In the genomic region with DNA sequence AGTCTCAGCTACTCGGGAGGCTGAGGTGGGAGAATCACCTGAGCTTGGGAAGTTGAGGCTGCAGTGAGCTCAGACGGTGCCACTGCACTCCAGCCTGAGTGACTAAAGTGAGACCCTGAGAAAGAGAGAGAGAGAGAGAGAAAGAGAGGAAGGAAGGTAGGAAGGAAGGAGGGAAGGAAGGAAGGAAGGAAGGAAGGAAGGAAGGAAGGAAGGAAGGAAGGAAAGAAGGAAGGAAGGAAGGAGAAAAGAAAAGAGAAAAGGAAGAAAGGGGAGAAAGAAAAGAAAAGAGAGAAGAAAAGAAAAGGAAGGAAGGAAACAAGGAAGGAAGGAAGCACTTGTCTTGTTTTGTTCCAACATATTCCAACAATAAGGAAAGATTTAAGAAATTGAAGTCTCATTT, we compare ENCODE assay signal across 24 cellular contexts. TPM values are rescaled to one million over a fixed set of nuclear protein-coding genes. Genes with fewer than 3 reads are reported as not detected.
DNase-seq lines count a peak whose midpoint lies in the region; ATAC-seq, FAIRE-seq and TF ChIP-seq lines count a peak whose summit lies in the region.
"Had no signal": no experiment of that assay in that cellular context is flagged by ENCODE, and none has a peak within 500 bp of the region (broad histone marks: within the 10 kb centered on the region; RNA-seq: fewer than 3 reads in every experiment).

No MANE protein-coding gene starts in this region.

- H3K56ac ChIP-seq in mesendoderm (ENCODE audit: low read length) = no peak overlapping the region

- DNase-seq in HepG2 (ENCODE audit: low spot score) = no peak
- no peak for DNase-seq in right lobe of liver
- DNase-seq in HFFc6 = no peak
- DNase-seq in mesendoderm = no peak
- DNase-seq in foreskin melanocyte = no peak
- no peak for DNase-seq in left ventricle myocardium superior
- DNase-seq: ACHN; AML-193; BE2C; Caco-2; CD4-positive, CD25-positive, alpha-beta regulatory T cell; CD8-positive, alpha-beta T cell; DMS153; DND-41; GOT3 had no signal

- H3K27me3 Mint-ChIP-seq in HFFc6 (ENCODE audit: insufficient read depth) = no peaks in the 10 kb centered on the region

- H3K27ac ChIP-seq in HepG2 (ENCODE audit: extremely low read length, insufficient read depth, low read length) (no peak overlapping the region), right lobe of liver (no peak overlapping the region), mesendoderm (ENCODE audit: low read depth, low read length) (no peak overlapping the region)
- H3K27ac ChIP-seq: 22Rv1; BLaER1 treated with 17β-estradiol and CSF1 and Interleukin-3, amounts not matched to agents 10 nM and 100 nM had no signal

- H3K4me2 ChIP-seq in HepG2 (ENCODE audit: low read depth, low read length) (no peak overlapping the region), mesendoderm (ENCODE audit: low read length) (no peak overlapping the region)
- H3K4me2 ChIP-seq: BLaER1 treated with 17β-estradiol and CSF1 and Interleukin-3, amounts not matched to agents 10 nM and 100 nM had no signal

- H3K27me3 ChIP-seq in HepG2 (ENCODE audit: control insufficient read depth in 1 of 2, insufficient read depth in 2 of 2, low read length in 2 of 2) (no peaks in the 10 kb centered on the region), right lobe of liver (no peaks in the 10 kb centered on the region), mesendoderm (ENCODE audit: insufficient read depth, low read length, poor library complexity) (no peaks in the 10 kb centered on the region)
- H3K27me3 ChIP-seq: BE2C; BLaER1 treated with 17β-estradiol and CSF1 and Interleukin-3, amounts not matched to agents 10 nM and 100 nM had no signal

- WGBS in HepG2 (ENCODE audit: low lambda C conversion rate) = 2% methylated on average over 2 of the region's 2 CpGs
- 69% methylated on average over 2 of the region's 2 CpGs for WGBS in right lobe of liver (ENCODE audit: insufficient coverage, low coverage, low lambda C conversion rate, missing lambda C conversion rate)
- no CpG with 5 or more reads among the region's 2 CpGs for WGBS in mesendoderm (ENCODE audit: extremely low coverage, insufficient coverage, low lambda C conversion rate)

- ATAC-seq in HepG2 = no peak
- no peak for ATAC-seq in right lobe of liver
- ATAC-seq in left ventricle myocardium superior = no peak
- ATAC-seq in HG03432 (IDR thresholded peaks at IDR 0.05; ENCODE audit: unreplicated experiment) = no peak
- ATAC-seq in GM21515 (IDR thresholded peaks at IDR 0.05; ENCODE audit: unreplicated experiment) = no peak
- ATAC-seq: CD8-positive, alpha-beta T cell had no signal

- no peaks in the 10 kb centered on the region for H3K36me3 Mint-ChIP-seq in HFFc6 (ENCODE audit: low read depth)
- H3K36me3 Mint-ChIP-seq: CD8-positive, alpha-beta T cell had no signal

- TF ChIP-seq RAD21 in HepG2 (CRISPR knock-in tag; IDR thresholded peaks at IDR 0.05) = no peak

- peak overlapping the region; percentile 52 for H3K4ac ChIP-seq in mesendoderm (ENCODE audit: low read depth, low read length)

- no peak overlapping the region for H2BK120ac ChIP-seq in mesendoderm (ENCODE audit: low read depth, low read length)

- no peak overlapping the region for H2BK15ac ChIP-seq in mesendoderm (replicated peaks; ENCODE audit: low read depth)

- intact Hi-C loops in HepG2 (cut with micrococcal nuclease; ENCODE audit: unreplicated experiment) = no loop called here
- intact Hi-C loops in right lobe of liver (cut with DNase I) = no loop called here
- intact Hi-C loops in left ventricle myocardium superior (cut with micrococcal nuclease) = no loop called here

- POLR2A ChIA-PET in HepG2 (lab: Yijun Ruan, JAX) = no interaction called here

- no peak overlapping the region for H2AFZ ChIP-seq in HepG2 (ENCODE audit: low read length)

- no peak overlapping the region for H2AK5ac ChIP-seq in mesendoderm (ENCODE audit: low read length)

- H3K9me3 ChIP-seq in HepG2 (ENCODE audit: low read length) (no peaks in the 10 kb centered on the region), right lobe of liver (no peaks in the 10 kb centered on the region)
- H3K9me3 ChIP-seq: BE2C; BLaER1 treated with 17β-estradiol and CSF1 and Interleukin-3, amounts not matched to agents 10 nM and 100 nM; Caco-2; HAP-1 had no signal

- CTCF ChIA-PET in HepG2 (lab: Yijun Ruan, JAX; ENCODE audit: low intra/inter-chr PET ratio, low total read pairs) = no interaction called here

- in situ Hi-C loops in HepG2 (cut with HindIII; ENCODE audit: extremely low pct_ligation_motif_present, low pct_unique_long_range_greater_than_20kb) = no loop called here

- TF ChIP-seq EP300 in HepG2 (IDR thresholded peaks at IDR 0.05; ENCODE audit: low read depth in 2 of 2, low read length in 2 of 2) = no peak
- TF ChIP-seq EP300 in HepG2 (CRISPR knock-in tag; IDR thresholded peaks at IDR 0.05; ENCODE audit: borderline replicate concordance) = no peak

- no peak overlapping the region for H4K8ac ChIP-seq in mesendoderm (ENCODE audit: low read depth, low read length)

- H3K9me3 Mint-ChIP-seq in HFFc6 = no peaks in the 10 kb centered on the region
- H3K9me3 Mint-ChIP-seq: CD8-positive, alpha-beta T cell had no signal

- no peak overlapping the region for H4K5ac ChIP-seq in mesendoderm (ENCODE audit: low read length)

- no peak overlapping the region for H3K18ac ChIP-seq in mesendoderm (ENCODE audit: low read length)

- no peak overlapping the region for H3K9ac ChIP-seq in HepG2 (ENCODE audit: insufficient read depth, low read depth, low read length)
- H3K9ac ChIP-seq in mesendoderm (ENCODE audit: low read length) = no peak overlapping the region
- H3K9ac ChIP-seq: BLaER1 treated with 17β-estradiol and CSF1 and Interleukin-3, amounts not matched to agents 10 nM and 100 nM had no signal

- TF ChIP-seq CTCF in HepG2 (CRISPR knock-in tag; IDR thresholded peaks at IDR 0.05) (no peak), right lobe of liver (IDR thresholded peaks at IDR 0.05) (no peak), HFFc6 (IDR thresholded peaks at IDR 0.05) (no peak)

- H3K4me1 Mint-ChIP-seq in HFFc6 (ENCODE audit: low read depth) = peaks cover 25% of the 10 kb centered on the region
- H3K4me1 Mint-ChIP-seq: CD4-positive, CD25-positive, alpha-beta regulatory T cell had no signal

- no TSS peak for BruUV-seq in HepG2 (replicated peaks; lab: Mats Ljungman, UMichigan)

- no peak for FAIRE-seq in HepG2 (lab: Jason Lieb, UNC)
- FAIRE-seq: A204.1, G401.6, GM12892, H54 had no signal

- H3K27ac Mint-ChIP-seq in HFFc6 = peak overlapping the region; percentile 21; the same call in 1 of the 2 replicates
- H3K27ac Mint-ChIP-seq: CD4-positive, CD25-positive, alpha-beta regulatory T cell; CD8-positive, alpha-beta T cell had no signal

- H3K4me3 ChIP-seq in HepG2 (replicated peaks in 1 of 3; ENCODE audit: insufficient read depth in 1 of 3, low read depth in 2 of 3, low read length in 3 of 3) (no peak overlapping the region), right lobe of liver (no peak overlapping the region), mesendoderm (ENCODE audit: low read length) (no peak overlapping the region)
- H3K4me3 ChIP-seq: BLaER1 treated with 17β-estradiol and CSF1 and Interleukin-3, amounts not matched to agents 10 nM and 100 nM; HAP-1 had no signal

- no peak for TF ChIP-seq POLR2A in HepG2 (IDR thresholded peaks at IDR 0.05; ENCODE audit: insufficient read depth in 1 of 2, low read depth in 2 of 2, low read length in 2 of 2)
- TF ChIP-seq POLR2A in right lobe of liver (IDR thresholded peaks at IDR 0.05) = no peak

- H3K36me3 ChIP-seq in HepG2 (replicated peaks in 1 of 2; ENCODE audit: control insufficient read depth in 1 of 2, insufficient read depth in 2 of 2, low read length in 2 of 2) = no peaks in the 10 kb centered on the region
- H3K36me3 ChIP-seq in right lobe of liver = no peaks in the 10 kb centered on the region
- no peaks in the 10 kb centered on the region for H3K36me3 ChIP-seq in mesendoderm (ENCODE audit: control insufficient read depth, insufficient read depth, low read length)
- H3K36me3 ChIP-seq: BE2C; BLaER1 treated with 17β-estradiol and CSF1 and Interleukin-3, amounts not matched to agents 10 nM and 100 nM; HAP-1 had no signal

- H3K4me3 Mint-ChIP-seq in HFFc6 = no peak overlapping the region
- H3K4me3 Mint-ChIP-seq: CD4-positive, CD25-positive, alpha-beta regulatory T cell; CD8-positive, alpha-beta T cell had no signal

- H3K4me1 ChIP-seq in HepG2 (ENCODE audit: insufficient read depth, low read length) (no peaks in the 10 kb centered on the region), right lobe of liver (no peaks in the 10 kb centered on the region), mesendoderm (ENCODE audit: control insufficient read depth, low read depth, low read length) (peaks cover 2% of the 10 kb centered on the region)
- H3K4me1 ChIP-seq: BE2C; BLaER1 treated with 17β-estradiol and CSF1 and Interleukin-3, amounts not matched to agents 10 nM and 100 nM; Caco-2 had no signal

- H3K23ac ChIP-seq in mesendoderm (ENCODE audit: low read length) = no peak overlapping the region

- no peaks in the 10 kb centered on the region for H4K20me1 ChIP-seq in HepG2 (ENCODE audit: insufficient read depth, low read length)
- H4K20me1 ChIP-seq: BLaER1 treated with 17β-estradiol and CSF1 and Interleukin-3, amounts not matched to agents 10 nM and 100 nM had no signal

- H3K79me2 ChIP-seq in HepG2 (ENCODE audit: insufficient read depth, low read length) (no peaks in the 10 kb centered on the region), mesendoderm (ENCODE audit: control insufficient read depth, insufficient read depth, low read length) (peaks cover 32% of the 10 kb centered on the region)

- peaks cover 4% of the 10 kb centered on the region for H3K79me1 ChIP-seq in mesendoderm (ENCODE audit: low read length)

- H2BK5ac ChIP-seq in mesendoderm (ENCODE audit: low read length) = no peak overlapping the region

RNA-seq across cellular contexts. Expression of a gene that starts 7.8 kb away (rescaled TPM):
- total RNA-seq in HepG2 (2016; rRNA removed; fragmentation: Illumina TruSeq; extraction: Trizol) = 0.22 and 0.41 TPM in 2 replicates
- 0.18 and 0.61 TPM in 2 replicates for total RNA-seq in HepG2 (2016; cell fraction: cytosol; rRNA removed; fragmentation: Illumina TruSeq; extraction: Trizol; ENCODE audit: low read depth)
- 0.22 and 0.34 TPM in 2 replicates for total RNA-seq in HepG2 (2016; cell fraction: insoluble cytoplasmic fraction; rRNA removed; fragmentation: Illumina TruSeq; extraction: Trizol)
- 0.10 and 0.25 TPM in 2 replicates for total RNA-seq in HepG2 (2016; cell fraction: membrane; rRNA removed; fragmentation: Illumina TruSeq; extraction: Trizol)
- 0.50 and 0.65 TPM in 2 replicates for total RNA-seq in HepG2 (2016; cell fraction: nucleus; rRNA removed; fragmentation: Illumina TruSeq; extraction: Trizol)
- 1.3 TPM in 2 replicates for polyA plus RNA-seq in HepG2 (2011; rRNA removed)
- polyA plus RNA-seq in HepG2 (2011; cell fraction: cytosol; rRNA removed) = 0.66 and 0.73 TPM in 2 replicates
- 1.9 and 2.5 TPM in 2 replicates for polyA plus RNA-seq in HepG2 (2011; cell fraction: nucleus; rRNA removed)
- 0.72 and 0.75 TPM in 2 replicates for polyA plus RNA-seq in HepG2 (2012)
- 0.09 and 0.10 TPM in 2 replicates for polyA plus RNA-seq in HepG2 (2016; cell fraction: cytosol; fragmentation: Illumina TruSeq; extraction: Trizol; ENCODE audit: low read depth)
- polyA plus RNA-seq in HepG2 (2016; cell fraction: insoluble cytoplasmic fraction; fragmentation: Illumina TruSeq; extraction: Trizol; ENCODE audit: low read depth) = 0.32 and 0.38 TPM in 2 replicates
- 0.10 TPM in 1 of 2 replicates, not detected in the other for polyA plus RNA-seq in HepG2 (2016; cell fraction: membrane; fragmentation: Illumina TruSeq; extraction: Trizol; ENCODE audit: low read depth)
- 0.43 and 1.0 TPM in 2 replicates for polyA plus RNA-seq in HepG2 (2016; cell fraction: nucleus; fragmentation: Illumina TruSeq; extraction: Trizol; ENCODE audit: insufficient read depth, low read depth)
- 4.2 TPM in 1 of 2 replicates, not detected in the other for polyA minus RNA-seq in HepG2 (2011; rRNA and poly(A)+ RNA removed; ENCODE audit: low replicate concordance)
- 1.7 and 2.5 TPM in 2 replicates for polyA minus RNA-seq in HepG2 (2011; cell fraction: cytosol; rRNA and poly(A)+ RNA removed)
- polyA minus RNA-seq in HepG2 (2011; cell fraction: nucleus; rRNA and poly(A)+ RNA removed) = 7.3 and 8.1 TPM in 2 replicates
- total RNA-seq in right lobe of liver = 1 to 10 TPM in 5 of 6 experiments, under 1 TPM in 1; 0.74 to 6.2 (median 2.2) TPM
- 10 to 100 TPM; 19.1 to 23.9 (median 21.7) TPM for total RNA-seq in HFFc6 (2021; fragmentation: NEBNext Ultra II Directional; extraction: Animal tissue kit (Norgen Biotek cat#: 25700))
- 9.5 TPM for polyA plus RNA-seq in mesendoderm (2013, experiment 1 of 2)
- polyA plus RNA-seq in mesendoderm (2013, experiment 2 of 2) = 8.6 TPM
- 3.0 TPM for total RNA-seq in left ventricle myocardium superior
- total RNA-seq: CD4-positive, CD25-positive, alpha-beta regulatory T cell; CD8-positive, alpha-beta T cell had no signal
- polyA plus RNA-seq: CD4-positive, CD25-positive, alpha-beta regulatory T cell had no signal
